In genomic region chr19:13262450-13262849, GRCh38 we compare ENCODE assay signal across 8 cellular contexts.
DNase-seq lines count a peak whose midpoint lies in the region; ATAC-seq and TF ChIP-seq lines count a peak whose summit lies in the region.

No MANE protein-coding gene starts in this region.

- peak; percentile 54 for DNase-seq in Caki2 (ENCODE audit: low read depth)
- peak; percentile 52 for DNase-seq in HEK293T (ENCODE audit: extremely low spot score)
- DNase-seq in RWPE1 (ENCODE audit: low spot score): peak; percentile 72
- no peak for DNase-seq in neural crest cell (ENCODE audit: low read depth, low spot score)
- no peak for DNase-seq in stimulated activated CD8-positive, alpha-beta memory T cell treated with anti-CD3 and anti-CD28 coated beads, Interleukin-4, amount 100 ng/mL, for 48 hours
- DNase-seq in NCI-H187 treated with DMSO at 0.1 percent for 48 hours (lab: John Stamatoyannopoulos, UW): no peak

- ATAC-seq in esophagus mucosa: peak; percentile 42
- ATAC-seq in HG02759 (IDR thresholded peaks at IDR 0.05; ENCODE audit: unreplicated experiment): no peak

- H3K27ac ChIP-seq in RWPE1: no peak overlapping the region

- in situ Hi-C loops in Caki2 (cut with HindIII; ENCODE audit: low pct_unique_long_range_greater_than_20kb, low sequenced_read_pairs): no loop called here

- no peak overlapping the region for H3K27ac Mint-ChIP-seq in neural crest cell (ENCODE audit: unreplicated experiment)

- no peak overlapping the region for H3K4me3 Mint-ChIP-seq in neural crest cell

- TF ChIP-seq CTCF in RWPE1 (conservative IDR thresholded peaks at IDR 0.05; ENCODE audit: low read depth) (peak; percentile 68), neural crest cell (conservative IDR thresholded peaks at IDR 0.05) (peak; percentile 75)

- POLR2A ChIA-PET in HEK293T (lab: Yijun Ruan, JAX) (no interaction called here), RWPE1 (lab: Yijun Ruan, JAX; ENCODE audit: low non-redundant PET) (no interaction called here)

- H3K36me3 Mint-ChIP-seq in neural crest cell (ENCODE audit: low read depth): no peaks in the 10 kb centered on the region

- H3K27me3 Mint-ChIP-seq in neural crest cell (ENCODE audit: low read depth): peaks cover 22% of the 10 kb centered on the region

- H3K9me3 Mint-ChIP-seq in neural crest cell: no peaks in the 10 kb centered on the region

- H3K4me1 Mint-ChIP-seq in neural crest cell: no peaks in the 10 kb centered on the region

- CTCF ChIA-PET in HEK293T (lab: Yijun Ruan, JAX): interaction anchor here (0.6 to 2.1 kb wide), 6 partner anchors 12 to 285 kb away, joined by 3 to 10 read pairs (median 4); no protein-coding TSS in a partner anchor
- CTCF ChIA-PET in RWPE1 (lab: Yijun Ruan, JAX): interaction anchor here (0.6 to 1.6 kb wide), 8 partner anchors 9 to 161 kb away, joined by 3 to 5 read pairs (median 3); no protein-coding TSS in a partner anchor

TF ChIP-seq in HEK293T, 16 proteins besides CTCF, POLR2A, EP300 and RAD21:
- TF ChIP-seq HDGF (IDR thresholded peaks at IDR 0.05; ENCODE audit: borderline replicate concordance) (no peak), ELF4 (IDR thresholded peaks at IDR 0.05) (no peak), FOXK2 (IDR thresholded peaks at IDR 0.05) (no peak), NFRKB (IDR thresholded peaks at IDR 0.05) (no peak), TARDBP (IDR thresholded peaks at IDR 0.05) (no peak), LEF1 (IDR thresholded peaks at IDR 0.05; ENCODE audit: borderline replicate concordance) (no peak), FOXA1 (IDR thresholded peaks at IDR 0.05) (no peak), PKNOX1 (IDR thresholded peaks at IDR 0.05) (no peak), CTBP1 (IDR thresholded peaks at IDR 0.05; ENCODE audit: borderline replicate concordance) (no peak), L3MBTL2 (conservative IDR thresholded peaks at IDR 0.05) (no peak), SP1 (IDR thresholded peaks at IDR 0.05) (no peak), ARNT (IDR thresholded peaks at IDR 0.05) (no peak), BHLHE40 (IDR thresholded peaks at IDR 0.05; ENCODE audit: borderline replicate concordance) (no peak), FOXM1 (IDR thresholded peaks at IDR 0.05; ENCODE audit: borderline replicate concordance) (no peak), ZNF384 (IDR thresholded peaks at IDR 0.05) (no peak), SUZ12 (IDR thresholded peaks at IDR 0.05) (no peak)
TF ChIP-seq in HEK293T: peak in this region for 0.

Comparison
In these comparisons a context has a peak if more than half of its experiments do, and no peak if none do; other contexts are left out.
1. DNase-seq: peak in Caki2 (single experiment), HEK293T (single experiment) and RWPE1 (single experiment); none in neural crest cell (single experiment), stimulated activated CD8-positive, alpha-beta memory T cell treated with anti-CD3 and anti-CD28 coated beads, Interleukin-4, amount 100 ng/mL, for 48 hours (single experiment) and NCI-H187 treated with DMSO at 0.1 percent for 48 hours (single experiment).